16 cellular contexts compared by ENCODE assay signal in the genomic region with DNA sequence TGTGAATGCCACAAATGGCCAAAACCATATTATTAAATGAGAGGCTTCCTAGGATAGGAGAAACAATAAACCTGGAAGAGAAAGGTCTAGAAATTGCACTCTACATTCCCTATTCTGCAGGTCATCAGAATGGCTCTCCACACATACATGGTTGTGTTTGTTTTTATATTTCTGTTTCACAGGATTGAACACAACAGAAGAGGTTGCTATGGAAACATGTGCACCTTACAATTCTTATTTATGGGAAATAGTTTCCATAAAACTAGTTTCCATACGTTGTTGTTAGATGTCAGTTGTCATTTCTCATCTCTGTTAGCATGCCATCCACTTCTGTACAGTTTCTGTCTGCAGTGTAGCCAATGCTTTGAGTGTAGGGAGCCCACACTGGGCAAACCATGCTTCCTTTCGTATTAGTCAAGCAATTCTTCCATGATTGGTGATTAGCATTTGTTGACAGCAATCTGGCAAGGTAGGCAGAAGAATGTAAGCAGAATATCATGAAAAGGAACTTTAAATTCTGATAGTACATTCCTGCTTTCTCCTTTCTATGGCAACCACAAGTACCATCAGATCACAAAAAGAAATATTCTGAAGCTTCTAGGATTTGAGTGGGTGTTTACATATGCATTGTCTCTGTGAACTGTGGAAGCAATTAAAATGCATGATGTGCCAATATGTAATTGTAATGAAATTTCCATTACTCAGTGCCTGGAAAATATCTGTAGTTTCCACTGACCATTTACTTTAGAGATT.
"Had no signal": no experiment of that assay in that cellular context is flagged by ENCODE, and none has a peak within 500 bp of the region (broad histone marks: within the 10 kb centered on the region; RNA-seq: fewer than 3 reads in every experiment).

No MANE protein-coding gene starts in this region.

- H3K27ac ChIP-seq: cardiac muscle cell, gastrocnemius medialis, left ventricle myocardium inferior, neural progenitor cell, ovary had no signal

- H3K27me3 ChIP-seq: cardiac muscle cell, gastrocnemius medialis, neural progenitor cell, ovary had no signal

- H3K27me3 Mint-ChIP-seq: stimulated activated naive B cell treated with anti-CD40 and anti-IgM and Interleukin-4, amounts not matched to agents 10 μg/mL and 1 μg/mL and 100 μg/mL, for 72 hours had no signal

- H3K4me2 ChIP-seq: neural progenitor cell had no signal

- H2AFZ ChIP-seq: neural progenitor cell had no signal

- DNase-seq: activated CD4-positive, alpha-beta T cell treated with anti-CD3 and anti-CD28 coated beads, Interleukin-2, amount 50 U/mL, for 4 hours; activated effector memory CD4-positive, alpha-beta T cell treated with anti-CD3 and anti-CD28 coated beads, Interleukin-2, amount 50 U/mL, for 16 hours; activated T-cell treated with anti-CD3 and anti-CD28 coated beads, Interleukin-2, amount 50 U/mL, for 72 hours; erythroblast; gastrocnemius medialis; head of caudate nucleus; kidney; left ventricle myocardium inferior; naive thymus-derived CD4-positive, alpha-beta T cell; ovary; stimulated activated naive B cell treated with anti-CD40 and anti-IgM and Interleukin-4, amounts not matched to agents 10 μg/mL and 1 μg/mL and 100 μg/mL, for 72 hours had no signal

- FAIRE-seq: kidney had no signal

- H3K4me1 Mint-ChIP-seq: naive thymus-derived CD4-positive, alpha-beta T cell; stimulated activated naive B cell treated with anti-CD40 and anti-IgM and Interleukin-4, amounts not matched to agents 10 μg/mL and 1 μg/mL and 100 μg/mL, for 72 hours had no signal

- ATAC-seq: activated naive CD4-positive, alpha-beta T cell treated with anti-CD3 and anti-CD28 coated beads, Interleukin-2, amount 50 U/mL, for 72 hours; activated T-cell treated with anti-CD3 and anti-CD28 coated beads, Interleukin-2, amount 50 U/mL, for 72 hours; gastrocnemius medialis; naive thymus-derived CD4-positive, alpha-beta T cell; sciatic nerve; stimulated activated naive B cell treated with anti-CD40 and anti-IgM and Interleukin-4, amounts not matched to agents 10 μg/mL and 1 μg/mL and 100 μg/mL, for 72 hours had no signal

- H3K9me3 Mint-ChIP-seq: neural progenitor cell had no signal

- H3K27ac Mint-ChIP-seq: activated T-cell treated with anti-CD3 and anti-CD28 coated beads, Interleukin-2, amount 50 U/mL, for 72 hours; naive thymus-derived CD4-positive, alpha-beta T cell; neural progenitor cell; stimulated activated naive B cell treated with anti-CD40 and anti-IgM and Interleukin-4, amounts not matched to agents 10 μg/mL and 1 μg/mL and 100 μg/mL, for 72 hours had no signal

- H3K4me1 ChIP-seq: gastrocnemius medialis, left ventricle myocardium inferior, neural progenitor cell had no signal

- H3K4me3 Mint-ChIP-seq: activated T-cell treated with anti-CD3 and anti-CD28 coated beads, Interleukin-2, amount 50 U/mL, for 72 hours; naive thymus-derived CD4-positive, alpha-beta T cell; neural progenitor cell; stimulated activated naive B cell treated with anti-CD40 and anti-IgM and Interleukin-4, amounts not matched to agents 10 μg/mL and 1 μg/mL and 100 μg/mL, for 72 hours had no signal

- H3K36me3 Mint-ChIP-seq: activated naive CD4-positive, alpha-beta T cell treated with anti-CD3 and anti-CD28 coated beads, Interleukin-2, amount 50 U/mL, for 72 hours; naive thymus-derived CD4-positive, alpha-beta T cell; neural progenitor cell; stimulated activated naive B cell treated with anti-CD40 and anti-IgM and Interleukin-4, amounts not matched to agents 10 μg/mL and 1 μg/mL and 100 μg/mL, for 72 hours had no signal

- H3K9me3 ChIP-seq: gastrocnemius medialis, left ventricle myocardium inferior, ovary, thoracic aorta had no signal

- H3K9ac ChIP-seq: neural progenitor cell had no signal

- H3K36me3 ChIP-seq: cardiac muscle cell, gastrocnemius medialis, left ventricle myocardium inferior, neural progenitor cell, ovary, thoracic aorta had no signal

- H3K4me3 ChIP-seq: cardiac muscle cell, gastrocnemius medialis, left ventricle myocardium inferior, neural progenitor cell, ovary, thoracic aorta had no signal
